1 cellular context compared by ENCODE assay signal in the genomic region with DNA sequence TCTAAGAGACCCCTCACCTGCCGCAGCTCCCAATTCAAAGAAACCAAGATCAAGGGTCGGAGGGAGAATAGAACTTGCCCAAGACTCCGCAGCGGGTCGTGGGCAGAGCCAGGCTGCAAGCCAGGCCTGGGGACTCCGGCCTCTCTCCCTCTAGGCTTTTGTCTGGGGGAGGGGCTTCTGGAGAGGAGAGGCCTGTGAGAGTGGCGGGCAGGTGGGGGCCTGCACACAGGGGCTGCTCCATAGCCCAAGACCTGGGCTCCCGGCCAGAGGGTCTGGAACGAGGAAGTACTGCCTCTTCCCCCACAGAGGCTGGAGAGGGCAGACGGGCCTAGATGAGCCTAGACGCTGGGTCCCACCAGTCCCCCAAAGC.
TF ChIP-seq lines count a peak whose summit lies in the region.

No MANE protein-coding gene starts in this region.

TF ChIP-seq in GM12878, 131 proteins besides CTCF, POLR2A, EP300 and RAD21:
- no peak for TF ChIP-seq HCFC1 (IDR thresholded peaks at IDR 0.05; ENCODE audit: low read length)
- TF ChIP-seq POLR2AphosphoS2 (IDR thresholded peaks at IDR 0.05; ENCODE audit: low read depth, low read length), result no peak
- no peak for TF ChIP-seq SIX5 (IDR thresholded peaks at IDR 0.05; ENCODE audit: low read depth, low read length, severe bottlenecking)
- TF ChIP-seq PML (IDR thresholded peaks at IDR 0.05; ENCODE audit: low read length), result no peak
- no peak for TF ChIP-seq ZSCAN29 (IDR thresholded peaks at IDR 0.05)
- no peak for TF ChIP-seq PAX8 (IDR thresholded peaks at IDR 0.05)
- no peak for TF ChIP-seq JUNB (IDR thresholded peaks at IDR 0.05)
- TF ChIP-seq, protein P1, sequence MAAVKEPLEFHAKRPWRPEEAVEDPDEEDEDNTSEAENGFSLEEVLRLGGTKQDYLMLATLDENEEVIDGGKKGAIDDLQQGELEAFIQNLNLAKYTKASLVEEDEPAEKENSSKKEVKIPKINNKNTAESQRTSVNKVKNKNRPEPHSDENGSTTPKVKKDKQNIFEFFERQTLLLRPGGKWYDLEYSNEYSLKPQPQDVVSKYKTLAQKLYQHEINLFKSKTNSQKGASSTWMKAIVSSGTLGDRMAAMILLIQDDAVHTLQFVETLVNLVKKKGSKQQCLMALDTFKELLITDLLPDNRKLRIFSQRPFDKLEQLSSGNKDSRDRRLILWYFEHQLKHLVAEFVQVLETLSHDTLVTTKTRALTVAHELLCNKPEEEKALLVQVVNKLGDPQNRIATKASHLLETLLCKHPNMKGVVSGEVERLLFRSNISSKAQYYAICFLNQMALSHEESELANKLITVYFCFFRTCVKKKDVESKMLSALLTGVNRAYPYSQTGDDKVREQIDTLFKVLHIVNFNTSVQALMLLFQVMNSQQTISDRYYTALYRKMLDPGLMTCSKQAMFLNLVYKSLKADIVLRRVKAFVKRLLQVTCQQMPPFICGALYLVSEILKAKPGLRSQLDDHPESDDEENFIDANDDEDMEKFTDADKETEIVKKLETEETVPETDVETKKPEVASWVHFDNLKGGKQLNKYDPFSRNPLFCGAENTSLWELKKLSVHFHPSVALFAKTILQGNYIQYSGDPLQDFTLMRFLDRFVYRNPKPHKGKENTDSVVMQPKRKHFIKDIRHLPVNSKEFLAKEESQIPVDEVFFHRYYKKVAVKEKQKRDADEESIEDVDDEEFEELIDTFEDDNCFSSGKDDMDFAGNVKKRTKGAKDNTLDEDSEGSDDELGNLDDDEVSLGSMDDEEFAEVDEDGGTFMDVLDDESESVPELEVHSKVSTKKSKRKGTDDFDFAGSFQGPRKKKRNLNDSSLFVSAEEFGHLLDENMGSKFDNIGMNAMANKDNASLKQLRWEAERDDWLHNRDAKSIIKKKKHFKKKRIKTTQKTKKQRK (IDR thresholded peaks at IDR 0.05; ENCODE audit: low read depth, low read length), result no peak
TF ChIP-seq in GM12878: peak in this region for 0.
